In the genomic region with DNA sequence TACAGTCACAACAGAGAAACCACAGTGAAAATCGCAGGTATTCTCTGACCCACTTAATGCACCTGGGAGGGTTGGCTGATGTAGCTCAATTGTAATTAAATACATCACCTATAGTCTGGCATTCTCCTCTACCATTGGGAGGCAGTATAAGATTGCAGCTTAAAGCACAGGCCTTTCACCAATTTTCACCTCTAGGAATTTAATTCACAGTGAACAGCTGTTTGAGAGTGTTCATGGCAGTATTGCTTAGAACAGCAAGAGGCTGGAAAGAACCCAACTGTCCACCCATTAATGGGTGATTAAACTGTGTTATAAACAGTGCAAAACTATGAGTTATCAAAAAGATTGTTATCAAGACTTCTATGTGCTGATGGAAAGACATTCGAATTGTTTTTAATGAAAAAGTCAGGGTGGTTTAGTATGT, we compare ENCODE assay signal across 1 cellular context.
TF ChIP-seq lines count a peak whose summit lies in the region.

No MANE protein-coding gene starts in this region.

TF ChIP-seq in HepG2, 621 proteins besides CTCF, POLR2A, EP300 and RAD21 (continued from another document and continues in another):
- TF ChIP-seq, protein P1, sequence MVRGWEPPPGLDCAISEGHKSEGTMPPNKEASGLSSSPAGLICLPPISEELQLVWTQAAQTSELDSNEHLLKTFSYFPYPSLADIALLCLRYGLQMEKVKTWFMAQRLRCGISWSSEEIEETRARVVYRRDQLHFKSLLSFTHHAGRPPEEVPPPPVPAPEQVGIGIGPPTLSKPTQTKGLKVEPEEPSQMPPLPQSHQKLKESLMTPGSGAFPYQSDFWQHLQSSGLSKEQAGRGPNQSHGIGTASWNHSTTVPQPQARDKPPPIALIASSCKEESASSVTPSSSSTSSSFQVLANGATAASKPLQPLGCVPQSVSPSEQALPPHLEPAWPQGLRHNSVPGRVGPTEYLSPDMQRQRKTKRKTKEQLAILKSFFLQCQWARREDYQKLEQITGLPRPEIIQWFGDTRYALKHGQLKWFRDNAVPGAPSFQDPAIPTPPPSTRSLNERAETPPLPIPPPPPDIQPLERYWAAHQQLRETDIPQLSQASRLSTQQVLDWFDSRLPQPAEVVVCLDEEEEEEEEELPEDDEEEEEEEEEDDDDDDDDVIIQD (CRISPR knock-in tag; IDR thresholded peaks at IDR 0.05; ENCODE audit: low read depth): peak; percentile 56; the same call in 1 of the 2 replicates
- TF ChIP-seq ZNF382 (CRISPR knock-in tag; IDR thresholded peaks at IDR 0.05; ENCODE audit: borderline replicate concordance) (no peak), PCBP1 (IDR thresholded peaks at IDR 0.05; ENCODE audit: borderline replicate concordance, low read depth, low read length) (no peak), TSC22D2 (CRISPR knock-in tag; IDR thresholded peaks at IDR 0.05; ENCODE audit: borderline replicate concordance) (no peak), ATRX (CRISPR knock-in tag; IDR thresholded peaks at IDR 0.05; ENCODE audit: borderline replicate concordance) (no peak), PHF21A (CRISPR knock-in tag; IDR thresholded peaks at IDR 0.05) (no peak), FOXM1 (CRISPR knock-in tag; IDR thresholded peaks at IDR 0.05) (no peak), KLF13 (CRISPR knock-in tag; IDR thresholded peaks at IDR 0.05) (no peak), ZNF350 (CRISPR knock-in tag; IDR thresholded peaks at IDR 0.05; ENCODE audit: borderline replicate concordance, low read depth) (no peak), TOE1 (CRISPR knock-in tag; IDR thresholded peaks at IDR 0.05) (no peak), ZFP82 (CRISPR knock-in tag; IDR thresholded peaks at IDR 0.05; ENCODE audit: borderline replicate concordance) (no peak), GATAD2A (CRISPR knock-in tag; IDR thresholded peaks at IDR 0.05) (peak; percentile 62), TGIF2 (CRISPR knock-in tag; IDR thresholded peaks at IDR 0.05) (peak; percentile 18; the same call in 1 of the 2 replicates), PTBP1 (IDR thresholded peaks at IDR 0.05; ENCODE audit: low read depth, low read length, poor library complexity, severe bottlenecking) (no peak), IKZF4 (CRISPR knock-in tag; IDR thresholded peaks at IDR 0.05; ENCODE audit: borderline replicate concordance, low read depth, not compliant biosample characterization) (no peak), NCOA2 (CRISPR knock-in tag; IDR thresholded peaks at IDR 0.05) (no peak), NFATC3 (CRISPR knock-in tag; IDR thresholded peaks at IDR 0.05) (no peak), BRCA1 (CRISPR knock-in tag; IDR thresholded peaks at IDR 0.05) (no peak), ETV5 (CRISPR knock-in tag; IDR thresholded peaks at IDR 0.05; ENCODE audit: borderline replicate concordance) (no peak), PAF1 (CRISPR knock-in tag; IDR thresholded peaks at IDR 0.05) (no peak), ZKSCAN1 (IDR thresholded peaks at IDR 0.05; ENCODE audit: low read length) (0 out of 2 replicates have a peak, but pooled peaks have one; percentile 5), RFX1 (IDR thresholded peaks at IDR 0.05) (no peak), PAX8 (CRISPR knock-in tag; IDR thresholded peaks at IDR 0.05; ENCODE audit: borderline replicate concordance) (peak; percentile 86; the same call in 1 of the 2 replicates), NONO (IDR thresholded peaks at IDR 0.05) (no peak), NONO (CRISPR knock-in tag; conservative IDR thresholded peaks at IDR 0.05) (no peak), ADNP (CRISPR knock-in tag; IDR thresholded peaks at IDR 0.05) (no peak), ERF (CRISPR knock-in tag; IDR thresholded peaks at IDR 0.05) (peak; percentile 59; the same call in 1 of the 2 replicates), HIVEP1 (CRISPR knock-in tag; IDR thresholded peaks at IDR 0.05) (no peak)
- TF ChIP-seq, protein P2, sequence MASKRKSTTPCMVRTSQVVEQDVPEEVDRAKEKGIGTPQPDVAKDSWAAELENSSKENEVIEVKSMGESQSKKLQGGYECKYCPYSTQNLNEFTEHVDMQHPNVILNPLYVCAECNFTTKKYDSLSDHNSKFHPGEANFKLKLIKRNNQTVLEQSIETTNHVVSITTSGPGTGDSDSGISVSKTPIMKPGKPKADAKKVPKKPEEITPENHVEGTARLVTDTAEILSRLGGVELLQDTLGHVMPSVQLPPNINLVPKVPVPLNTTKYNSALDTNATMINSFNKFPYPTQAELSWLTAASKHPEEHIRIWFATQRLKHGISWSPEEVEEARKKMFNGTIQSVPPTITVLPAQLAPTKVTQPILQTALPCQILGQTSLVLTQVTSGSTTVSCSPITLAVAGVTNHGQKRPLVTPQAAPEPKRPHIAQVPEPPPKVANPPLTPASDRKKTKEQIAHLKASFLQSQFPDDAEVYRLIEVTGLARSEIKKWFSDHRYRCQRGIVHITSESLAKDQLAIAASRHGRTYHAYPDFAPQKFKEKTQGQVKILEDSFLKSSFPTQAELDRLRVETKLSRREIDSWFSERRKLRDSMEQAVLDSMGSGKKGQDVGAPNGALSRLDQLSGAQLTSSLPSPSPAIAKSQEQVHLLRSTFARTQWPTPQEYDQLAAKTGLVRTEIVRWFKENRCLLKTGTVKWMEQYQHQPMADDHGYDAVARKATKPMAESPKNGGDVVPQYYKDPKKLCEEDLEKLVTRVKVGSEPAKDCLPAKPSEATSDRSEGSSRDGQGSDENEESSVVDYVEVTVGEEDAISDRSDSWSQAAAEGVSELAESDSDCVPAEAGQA (IDR thresholded peaks at IDR 0.05; ENCODE audit: low read depth): no peak
- TF ChIP-seq, protein P2 (CRISPR knock-in tag; IDR thresholded peaks at IDR 0.05; ENCODE audit: borderline replicate concordance): no peak
- TF ChIP-seq, protein P3, sequence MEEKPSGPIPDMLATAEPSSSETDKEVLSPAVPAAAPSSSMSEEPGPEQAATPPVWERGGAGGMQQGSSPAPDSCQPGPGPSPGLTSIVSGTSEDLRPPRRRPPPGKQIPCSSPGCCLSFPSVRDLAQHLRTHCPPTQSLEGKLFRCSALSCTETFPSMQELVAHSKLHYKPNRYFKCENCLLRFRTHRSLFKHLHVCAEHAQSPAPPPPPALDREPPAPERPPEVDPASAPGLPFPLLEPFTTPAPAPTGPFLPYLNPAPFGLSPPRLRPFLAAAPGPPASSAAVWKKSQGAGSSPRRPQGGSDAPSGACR (CRISPR knock-in tag; IDR thresholded peaks at IDR 0.05): no peak
- TF ChIP-seq, protein P4, sequence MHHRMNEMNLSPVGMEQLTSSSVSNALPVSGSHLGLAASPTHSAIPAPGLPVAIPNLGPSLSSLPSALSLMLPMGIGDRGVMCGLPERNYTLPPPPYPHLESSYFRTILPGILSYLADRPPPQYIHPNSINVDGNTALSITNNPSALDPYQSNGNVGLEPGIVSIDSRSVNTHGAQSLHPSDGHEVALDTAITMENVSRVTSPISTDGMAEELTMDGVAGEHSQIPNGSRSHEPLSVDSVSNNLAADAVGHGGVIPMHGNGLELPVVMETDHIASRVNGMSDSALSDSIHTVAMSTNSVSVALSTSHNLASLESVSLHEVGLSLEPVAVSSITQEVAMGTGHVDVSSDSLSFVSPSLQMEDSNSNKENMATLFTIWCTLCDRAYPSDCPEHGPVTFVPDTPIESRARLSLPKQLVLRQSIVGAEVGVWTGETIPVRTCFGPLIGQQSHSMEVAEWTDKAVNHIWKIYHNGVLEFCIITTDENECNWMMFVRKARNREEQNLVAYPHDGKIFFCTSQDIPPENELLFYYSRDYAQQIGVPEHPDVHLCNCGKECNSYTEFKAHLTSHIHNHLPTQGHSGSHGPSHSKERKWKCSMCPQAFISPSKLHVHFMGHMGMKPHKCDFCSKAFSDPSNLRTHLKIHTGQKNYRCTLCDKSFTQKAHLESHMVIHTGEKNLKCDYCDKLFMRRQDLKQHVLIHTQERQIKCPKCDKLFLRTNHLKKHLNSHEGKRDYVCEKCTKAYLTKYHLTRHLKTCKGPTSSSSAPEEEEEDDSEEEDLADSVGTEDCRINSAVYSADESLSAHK (CRISPR knock-in tag; IDR thresholded peaks at IDR 0.05; ENCODE audit: borderline replicate concordance): no peak
- TF ChIP-seq, protein P5, sequence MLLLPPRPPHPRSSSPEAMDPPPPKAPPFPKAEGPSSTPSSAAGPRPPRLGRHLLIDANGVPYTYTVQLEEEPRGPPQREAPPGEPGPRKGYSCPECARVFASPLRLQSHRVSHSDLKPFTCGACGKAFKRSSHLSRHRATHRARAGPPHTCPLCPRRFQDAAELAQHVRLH (CRISPR knock-in tag; IDR thresholded peaks at IDR 0.05; ENCODE audit: borderline replicate concordance, low read depth): no peak
- TF ChIP-seq, protein P6, sequence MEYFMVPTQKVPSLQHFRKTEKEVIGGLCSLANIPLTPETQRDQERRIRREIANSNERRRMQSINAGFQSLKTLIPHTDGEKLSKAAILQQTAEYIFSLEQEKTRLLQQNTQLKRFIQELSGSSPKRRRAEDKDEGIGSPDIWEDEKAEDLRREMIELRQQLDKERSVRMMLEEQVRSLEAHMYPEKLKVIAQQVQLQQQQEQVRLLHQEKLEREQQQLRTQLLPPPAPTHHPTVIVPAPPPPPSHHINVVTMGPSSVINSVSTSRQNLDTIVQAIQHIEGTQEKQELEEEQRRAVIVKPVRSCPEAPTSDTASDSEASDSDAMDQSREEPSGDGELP (IDR thresholded peaks at IDR 0.05; ENCODE audit: borderline replicate concordance, low read depth): peak; percentile 90
- TF ChIP-seq, protein P7, sequence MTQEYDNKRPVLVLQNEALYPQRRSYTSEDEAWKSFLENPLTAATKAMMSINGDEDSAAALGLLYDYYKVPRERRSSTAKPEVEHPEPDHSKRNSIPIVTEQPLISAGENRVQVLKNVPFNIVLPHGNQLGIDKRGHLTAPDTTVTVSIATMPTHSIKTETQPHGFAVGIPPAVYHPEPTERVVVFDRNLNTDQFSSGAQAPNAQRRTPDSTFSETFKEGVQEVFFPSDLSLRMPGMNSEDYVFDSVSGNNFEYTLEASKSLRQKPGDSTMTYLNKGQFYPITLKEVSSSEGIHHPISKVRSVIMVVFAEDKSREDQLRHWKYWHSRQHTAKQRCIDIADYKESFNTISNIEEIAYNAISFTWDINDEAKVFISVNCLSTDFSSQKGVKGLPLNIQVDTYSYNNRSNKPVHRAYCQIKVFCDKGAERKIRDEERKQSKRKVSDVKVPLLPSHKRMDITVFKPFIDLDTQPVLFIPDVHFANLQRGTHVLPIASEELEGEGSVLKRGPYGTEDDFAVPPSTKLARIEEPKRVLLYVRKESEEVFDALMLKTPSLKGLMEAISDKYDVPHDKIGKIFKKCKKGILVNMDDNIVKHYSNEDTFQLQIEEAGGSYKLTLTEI (CRISPR knock-in tag; conservative IDR thresholded peaks at IDR 0.05): no peak
- TF ChIP-seq, protein P8, sequence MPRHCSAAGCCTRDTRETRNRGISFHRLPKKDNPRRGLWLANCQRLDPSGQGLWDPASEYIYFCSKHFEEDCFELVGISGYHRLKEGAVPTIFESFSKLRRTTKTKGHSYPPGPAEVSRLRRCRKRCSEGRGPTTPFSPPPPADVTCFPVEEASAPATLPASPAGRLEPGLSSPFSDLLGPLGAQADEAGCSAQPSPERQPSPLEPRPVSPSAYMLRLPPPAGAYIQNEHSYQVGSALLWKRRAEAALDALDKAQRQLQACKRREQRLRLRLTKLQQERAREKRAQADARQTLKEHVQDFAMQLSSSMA (CRISPR knock-in tag; IDR thresholded peaks at IDR 0.05): no peak
- TF ChIP-seq, protein P9, sequence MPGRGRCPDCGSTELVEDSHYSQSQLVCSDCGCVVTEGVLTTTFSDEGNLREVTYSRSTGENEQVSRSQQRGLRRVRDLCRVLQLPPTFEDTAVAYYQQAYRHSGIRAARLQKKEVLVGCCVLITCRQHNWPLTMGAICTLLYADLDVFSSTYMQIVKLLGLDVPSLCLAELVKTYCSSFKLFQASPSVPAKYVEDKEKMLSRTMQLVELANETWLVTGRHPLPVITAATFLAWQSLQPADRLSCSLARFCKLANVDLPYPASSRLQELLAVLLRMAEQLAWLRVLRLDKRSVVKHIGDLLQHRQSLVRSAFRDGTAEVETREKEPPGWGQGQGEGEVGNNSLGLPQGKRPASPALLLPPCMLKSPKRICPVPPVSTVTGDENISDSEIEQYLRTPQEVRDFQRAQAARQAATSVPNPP (CRISPR knock-in tag; IDR thresholded peaks at IDR 0.05): no peak
- TF ChIP-seq, protein P10, sequence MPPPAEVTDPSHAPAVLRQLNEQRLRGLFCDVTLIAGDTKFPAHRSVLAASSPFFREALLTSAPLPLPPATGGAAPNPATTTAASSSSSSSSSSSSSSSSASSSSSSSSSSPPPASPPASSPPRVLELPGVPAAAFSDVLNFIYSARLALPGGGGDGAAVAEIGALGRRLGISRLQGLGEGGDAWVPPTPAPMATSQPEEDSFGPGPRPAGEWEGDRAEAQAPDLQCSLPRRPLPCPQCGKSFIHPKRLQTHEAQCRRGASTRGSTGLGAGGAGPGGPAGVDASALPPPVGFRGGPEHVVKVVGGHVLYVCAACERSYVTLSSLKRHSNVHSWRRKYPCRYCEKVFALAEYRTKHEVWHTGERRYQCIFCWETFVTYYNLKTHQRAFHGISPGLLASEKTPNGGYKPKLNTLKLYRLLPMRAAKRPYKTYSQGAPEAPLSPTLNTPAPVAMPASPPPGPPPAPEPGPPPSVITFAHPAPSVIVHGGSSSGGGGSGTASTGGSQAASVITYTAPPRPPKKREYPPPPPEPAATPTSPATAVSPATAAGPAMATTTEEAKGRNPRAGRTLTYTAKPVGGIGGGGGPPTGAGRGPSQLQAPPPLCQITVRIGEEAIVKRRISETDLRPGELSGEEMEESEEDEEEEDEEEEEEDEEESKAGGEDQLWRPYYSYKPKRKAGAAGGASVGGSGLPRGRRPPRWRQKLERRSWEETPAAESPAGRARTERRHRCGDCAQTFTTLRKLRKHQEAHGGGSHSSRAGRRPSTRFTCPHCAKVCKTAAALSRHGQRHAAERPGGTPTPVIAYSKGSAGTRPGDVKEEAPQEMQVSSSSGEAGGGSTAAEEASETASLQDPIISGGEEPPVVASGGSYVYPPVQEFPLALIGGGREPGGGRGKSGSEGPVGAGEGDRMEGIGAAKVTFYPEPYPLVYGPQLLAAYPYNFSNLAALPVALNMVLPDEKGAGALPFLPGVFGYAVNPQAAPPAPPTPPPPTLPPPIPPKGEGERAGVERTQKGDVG (CRISPR knock-in tag; IDR thresholded peaks at IDR 0.05; ENCODE audit: borderline replicate concordance): no peak
- TF ChIP-seq, protein P11, sequence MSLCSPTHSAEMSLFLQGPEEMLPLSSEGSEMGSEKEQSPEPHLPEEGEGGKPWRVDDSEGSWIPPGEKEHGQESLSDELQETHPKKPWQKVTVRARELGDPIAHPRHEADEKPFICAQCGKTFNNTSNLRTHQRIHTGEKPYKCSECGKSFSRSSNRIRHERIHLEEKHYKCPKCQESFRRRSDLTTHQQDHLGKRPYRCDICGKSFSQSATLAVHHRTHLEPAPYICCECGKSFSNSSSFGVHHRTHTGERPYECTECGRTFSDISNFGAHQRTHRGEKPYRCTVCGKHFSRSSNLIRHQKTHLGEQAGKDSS (CRISPR knock-in tag; IDR thresholded peaks at IDR 0.05; ENCODE audit: borderline replicate concordance, low read depth): 0 out of 2 replicates have a peak, but pooled peaks have one; percentile 29
